Comparison of ENCODE assay signal across 1 cellular context in genomic region chr4:121738780-121739547, GRCh38.
A peak's percentile ranks its signal among the peaks of the same experiment; 100 is the strongest.
TF ChIP-seq lines count a peak whose summit lies in the region.

No MANE protein-coding gene starts in this region.

TF ChIP-seq in HepG2, 621 proteins besides CTCF, POLR2A, EP300 and RAD21:
- TF ChIP-seq ZFP36L1 (CRISPR knock-in tag; IDR thresholded peaks at IDR 0.05) (no peak), ZBTB7A (CRISPR knock-in tag; IDR thresholded peaks at IDR 0.05) (no peak), ZSCAN31 (CRISPR knock-in tag; IDR thresholded peaks at IDR 0.05; ENCODE audit: low read depth) (no peak), SAP130 (CRISPR knock-in tag; IDR thresholded peaks at IDR 0.05; ENCODE audit: low read depth) (no peak), RAD51 (IDR thresholded peaks at IDR 0.05; ENCODE audit: borderline replicate concordance) (peak; percentile 70), ZNF563 (CRISPR knock-in tag; IDR thresholded peaks at IDR 0.05) (no peak), AGO2 (optimal IDR thresholded peaks at IDR 0.05; ENCODE audit: low read depth, low read length) (no peak), ZNF747 (CRISPR knock-in tag; IDR thresholded peaks at IDR 0.05; ENCODE audit: borderline replicate concordance) (no peak), USF2 (IDR thresholded peaks at IDR 0.05; ENCODE audit: low read depth, low read length) (peak; percentile 34; the same call in 1 of the 2 replicates), USF2 (CRISPR knock-in tag; IDR thresholded peaks at IDR 0.05; ENCODE audit: borderline replicate concordance) (no peak), ZNF33B (CRISPR knock-in tag; IDR thresholded peaks at IDR 0.05) (no peak), KDM5A (IDR thresholded peaks at IDR 0.05; ENCODE audit: borderline replicate concordance, low read length) (no peak), ZNF24 (IDR thresholded peaks at IDR 0.05) (no peak), ZNF556 (CRISPR knock-in tag; IDR thresholded peaks at IDR 0.05; ENCODE audit: borderline replicate concordance) (no peak), ZNF205 (CRISPR knock-in tag; IDR thresholded peaks at IDR 0.05) (no peak), SRSF4 (IDR thresholded peaks at IDR 0.05; ENCODE audit: low read depth, low read length, poor library complexity, severe bottlenecking) (no peak), ZFP62 (CRISPR knock-in tag; IDR thresholded peaks at IDR 0.05) (no peak)
- TF ChIP-seq, protein P1, sequence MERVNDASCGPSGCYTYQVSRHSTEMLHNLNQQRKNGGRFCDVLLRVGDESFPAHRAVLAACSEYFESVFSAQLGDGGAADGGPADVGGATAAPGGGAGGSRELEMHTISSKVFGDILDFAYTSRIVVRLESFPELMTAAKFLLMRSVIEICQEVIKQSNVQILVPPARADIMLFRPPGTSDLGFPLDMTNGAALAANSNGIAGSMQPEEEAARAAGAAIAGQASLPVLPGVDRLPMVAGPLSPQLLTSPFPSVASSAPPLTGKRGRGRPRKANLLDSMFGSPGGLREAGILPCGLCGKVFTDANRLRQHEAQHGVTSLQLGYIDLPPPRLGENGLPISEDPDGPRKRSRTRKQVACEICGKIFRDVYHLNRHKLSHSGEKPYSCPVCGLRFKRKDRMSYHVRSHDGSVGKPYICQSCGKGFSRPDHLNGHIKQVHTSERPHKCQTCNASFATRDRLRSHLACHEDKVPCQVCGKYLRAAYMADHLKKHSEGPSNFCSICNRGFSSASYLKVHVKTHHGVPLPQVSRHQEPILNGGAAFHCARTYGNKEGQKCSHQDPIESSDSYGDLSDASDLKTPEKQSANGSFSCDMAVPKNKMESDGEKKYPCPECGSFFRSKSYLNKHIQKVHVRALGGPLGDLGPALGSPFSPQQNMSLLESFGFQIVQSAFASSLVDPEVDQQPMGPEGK (CRISPR knock-in tag; IDR thresholded peaks at IDR 0.05), result no peak
